13 cellular contexts compared by ENCODE assay signal in the genomic region with DNA sequence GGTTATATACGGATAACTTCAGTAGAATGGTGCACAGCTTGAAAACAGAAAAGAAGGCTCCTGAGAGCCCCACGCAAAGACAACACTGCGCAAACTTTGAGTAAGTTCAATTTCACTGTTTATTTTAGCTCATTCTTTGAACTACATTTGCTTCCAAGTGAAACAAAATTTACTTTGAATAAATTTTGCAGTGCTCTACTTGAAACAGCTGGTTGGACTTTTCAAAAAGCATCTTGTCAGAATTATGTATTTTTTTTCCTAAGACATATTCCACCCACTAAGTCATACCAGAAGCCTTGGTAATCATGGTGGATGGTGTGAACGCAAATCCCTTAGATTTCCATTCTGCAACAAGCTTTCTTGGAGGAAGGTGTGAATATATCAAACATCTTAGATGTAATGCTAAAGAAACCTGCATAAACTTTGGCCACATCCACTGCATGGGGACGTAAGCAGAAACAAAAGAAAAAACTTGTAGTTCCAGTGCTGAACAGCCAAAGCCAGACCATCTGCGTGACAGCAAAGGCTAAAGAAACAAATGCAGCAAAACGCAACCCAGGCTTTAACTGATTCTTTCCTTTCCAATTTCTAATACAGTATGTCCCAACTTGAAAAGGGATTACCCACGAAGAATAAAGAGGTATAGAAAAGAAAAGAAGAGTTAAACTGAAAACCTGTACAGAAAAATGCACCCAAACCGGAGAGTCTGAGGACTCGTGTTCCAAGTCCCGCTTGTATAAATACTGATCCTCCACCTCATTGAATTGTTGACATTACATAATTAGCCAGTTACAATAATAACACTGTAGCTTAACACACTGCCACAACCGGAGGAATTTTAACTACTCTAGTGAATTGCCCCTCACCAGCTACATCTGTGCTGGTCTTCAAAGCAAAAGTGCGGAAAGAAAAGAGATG.
DNase-seq lines count a peak whose midpoint lies in the region; ATAC-seq and TF ChIP-seq lines count a peak whose summit lies in the region.
"Had no signal": no experiment of that assay in that cellular context is flagged by ENCODE, and none has a peak within 500 bp of the region (broad histone marks: within the 10 kb centered on the region; RNA-seq: fewer than 3 reads in every experiment).

No MANE protein-coding gene starts in this region.

- H3K4me3 ChIP-seq in fibroblast of villous mesenchyme (ENCODE audit: low read depth, low read length): no peak overlapping the region
- H3K4me3 ChIP-seq: BLaER1 treated with 17β-estradiol and CSF1 and Interleukin-3, amounts not matched to agents 10 nM and 100 nM had no signal

- peaks cover 42% of the 10 kb centered on the region for H3K4me1 Mint-ChIP-seq in osteocyte (ENCODE audit: unreplicated experiment)
- H3K4me1 Mint-ChIP-seq in stimulated activated memory B cell treated with anti-CD40 and anti-IgM and Interleukin-4, amounts not matched to agents 10 μg/mL and 1 μg/mL and 100 μg/mL, for 72 hours: peaks cover 11% of the 10 kb centered on the region

- H3K27me3 Mint-ChIP-seq in osteocyte (ENCODE audit: unreplicated experiment): no peaks in the 10 kb centered on the region
- no peaks in the 10 kb centered on the region for H3K27me3 Mint-ChIP-seq in stimulated activated memory B cell treated with anti-CD40 and anti-IgM and Interleukin-4, amounts not matched to agents 10 μg/mL and 1 μg/mL and 100 μg/mL, for 72 hours

- peak overlapping the region; percentile 28 for H3K4me3 Mint-ChIP-seq in osteocyte (ENCODE audit: unreplicated experiment)
- H3K4me3 Mint-ChIP-seq in stimulated activated memory B cell treated with anti-CD40 and anti-IgM and Interleukin-4, amounts not matched to agents 10 μg/mL and 1 μg/mL and 100 μg/mL, for 72 hours: no peak overlapping the region
- H3K4me3 Mint-ChIP-seq: endodermal cell had no signal

- peak overlapping the region; percentile 80 for H3K27ac Mint-ChIP-seq in osteocyte (ENCODE audit: unreplicated experiment)
- no peak overlapping the region for H3K27ac Mint-ChIP-seq in stimulated activated memory B cell treated with anti-CD40 and anti-IgM and Interleukin-4, amounts not matched to agents 10 μg/mL and 1 μg/mL and 100 μg/mL, for 72 hours
- H3K27ac Mint-ChIP-seq: endodermal cell had no signal

- peak; percentile 41 for DNase-seq in AG20443 (ENCODE audit: low spot score)
- DNase-seq in SHP77 treated with DMSO at 0.1 percent for 48 hours (lab: John Stamatoyannopoulos, UW): peak; percentile 4
- peak; percentile 44 for DNase-seq in fibroblast of villous mesenchyme (ENCODE audit: low read depth)
- no peak for DNase-seq in osteocyte (ENCODE audit: extremely low spot score, unreplicated experiment)
- no peak for DNase-seq in activated naive CD4-positive, alpha-beta T cell treated with Interleukin-2 at 50 U/mL for 16 hours
- DNase-seq in dermis blood vessel endothelial cell: no peak
- DNase-seq in NCI-H1436 (lab: John Stamatoyannopoulos, UW): no peak
- DNase-seq: activated CD4-positive, alpha-beta T cell treated with anti-CD3 and anti-CD28 coated beads for 1 hour; endodermal cell; KG1; NCI-H446 had no signal

- no peak for ATAC-seq in stimulated activated memory B cell treated with anti-CD40 and anti-IgM and Interleukin-4, amounts not matched to agents 10 μg/mL and 1 μg/mL and 100 μg/mL, for 72 hours

- H3K9me3 Mint-ChIP-seq in osteocyte (ENCODE audit: unreplicated experiment): no peaks in the 10 kb centered on the region
- H3K9me3 Mint-ChIP-seq in stimulated activated memory B cell treated with anti-CD40 and anti-IgM and Interleukin-4, amounts not matched to agents 10 μg/mL and 1 μg/mL and 100 μg/mL, for 72 hours: no peaks in the 10 kb centered on the region
- H3K9me3 Mint-ChIP-seq: endodermal cell had no signal

- peaks cover 2% of the 10 kb centered on the region for H3K36me3 Mint-ChIP-seq in osteocyte (ENCODE audit: unreplicated experiment)
- H3K36me3 Mint-ChIP-seq in stimulated activated memory B cell treated with anti-CD40 and anti-IgM and Interleukin-4, amounts not matched to agents 10 μg/mL and 1 μg/mL and 100 μg/mL, for 72 hours: no peaks in the 10 kb centered on the region

- no peak for TF ChIP-seq CTCF in fibroblast of villous mesenchyme (IDR thresholded peaks at IDR 0.05; ENCODE audit: insufficient read depth, low read depth, low read length)
- no peak for TF ChIP-seq CTCF in osteocyte (IDR thresholded peaks at IDR 0.05)

Comparison
In these comparisons a context has a peak if more than half of its experiments do, and no peak if none do; other contexts are left out.
1. DNase-seq: peak in AG20443 (single experiment), SHP77 treated with DMSO at 0.1 percent for 48 hours (single experiment) and fibroblast of villous mesenchyme (single experiment); none in osteocyte (single experiment), activated naive CD4-positive, alpha-beta T cell treated with Interleukin-2 at 50 U/mL for 16 hours (single experiment), dermis blood vessel endothelial cell (single experiment) and NCI-H1436 (single experiment).